Comparison of ENCODE assay signal across 29 cellular contexts in genomic region chr2:234633581-234634230, GRCh38.
DNase-seq lines count a peak whose midpoint lies in the region; ATAC-seq, FAIRE-seq and TF ChIP-seq lines count a peak whose summit lies in the region.
"Had no signal": no experiment of that assay in that cellular context is flagged by ENCODE, and none has a peak within 500 bp of the region (broad histone marks: within the 10 kb centered on the region; RNA-seq: fewer than 3 reads in every experiment).

No MANE protein-coding gene starts in this region.

- H3K27ac ChIP-seq in HepG2 (ENCODE audit: extremely low read length, insufficient read depth, low read length) (no peak overlapping the region), right lobe of liver (no peak overlapping the region), mesendoderm (ENCODE audit: low read depth, low read length) (no peak overlapping the region), tibial artery (no peak overlapping the region)
- H3K27ac ChIP-seq: sigmoid colon had no signal

- TF ChIP-seq POLR2A in HepG2 (IDR thresholded peaks at IDR 0.05; ENCODE audit: insufficient read depth in 1 of 2, low read depth in 2 of 2, low read length in 2 of 2) (no peak), right lobe of liver (IDR thresholded peaks at IDR 0.05) (no peak)

- FAIRE-seq in HepG2 (lab: Jason Lieb, UNC): no peak
- FAIRE-seq: frontal cortex, RCC 7860, TTC549 had no signal

- peaks cover 7 to 14% of the 10 kb centered on the region in 2 experiments; a peak in 2 of 5 replicates for H3K27me3 ChIP-seq in HepG2 (ENCODE audit: control insufficient read depth in 1 of 2, insufficient read depth in 2 of 2, low read length in 2 of 2)
- no peaks in the 10 kb centered on the region for H3K27me3 ChIP-seq in right lobe of liver
- H3K27me3 ChIP-seq in mesendoderm (ENCODE audit: insufficient read depth, low read length, poor library complexity): no peaks in the 10 kb centered on the region
- H3K27me3 ChIP-seq in tibial artery: peaks cover 0 to 13% of the 10 kb centered on the region in 2 donors
- H3K27me3 ChIP-seq: BE2C, sigmoid colon had no signal

- H3K79me1 ChIP-seq in mesendoderm (ENCODE audit: low read length): no peaks in the 10 kb centered on the region

- no peak for TF ChIP-seq CTCF in HepG2 (CRISPR knock-in tag; IDR thresholded peaks at IDR 0.05)
- no peak for TF ChIP-seq CTCF in right lobe of liver (IDR thresholded peaks at IDR 0.05)
- TF ChIP-seq CTCF in WTC11 (IDR thresholded peaks at IDR 0.05): no peak
- TF ChIP-seq CTCF in tibial artery (IDR thresholded peaks at IDR 0.05): no peak

- H3K9me3 Mint-ChIP-seq in WTC11: peaks cover 29% of the 10 kb centered on the region

- in situ Hi-C loops in HepG2 (cut with HindIII; ENCODE audit: extremely low pct_ligation_motif_present, low pct_unique_long_range_greater_than_20kb): no loop called here

- H3K9me3 ChIP-seq in HepG2 (ENCODE audit: low read length) (peaks cover 14% of the 10 kb centered on the region; the same call in 1 of the 2 replicates), right lobe of liver (no peaks in the 10 kb centered on the region), tibial artery (no peaks in the 10 kb centered on the region)
- H3K9me3 ChIP-seq: BE2C, sigmoid colon had no signal

- no peak overlapping the region for H2BK120ac ChIP-seq in mesendoderm (ENCODE audit: low read depth, low read length)

- CTCF ChIA-PET in HepG2 (lab: Yijun Ruan, JAX; ENCODE audit: low intra/inter-chr PET ratio, low total read pairs): no interaction called here
- CTCF ChIA-PET in WTC11 (lab: Charles Lee): interaction anchor here (1.0 to 1.5 kb wide), 2 partner anchors 17 to 88 kb away, joined by 3 read pairs; no protein-coding TSS in a partner anchor

- TF ChIP-seq RAD21 in HepG2 (CRISPR knock-in tag; IDR thresholded peaks at IDR 0.05): no peak

- H3K27ac Mint-ChIP-seq in WTC11: peak overlapping the region; percentile 33
- H3K27ac Mint-ChIP-seq: activated CD8-positive, alpha-beta T cell treated with anti-CD3 and anti-CD28 coated beads, Interleukin-2, amount 10 ng/mL, durations not matched to agents 7 days and 5 days had no signal

- no peak overlapping the region for H3K56ac ChIP-seq in mesendoderm (ENCODE audit: low read length)

- no peaks in the 10 kb centered on the region for H3K36me3 ChIP-seq in HepG2 (replicated peaks in 1 of 2; ENCODE audit: control insufficient read depth in 1 of 2, insufficient read depth in 2 of 2, low read length in 2 of 2)
- no peaks in the 10 kb centered on the region for H3K36me3 ChIP-seq in right lobe of liver
- no peaks in the 10 kb centered on the region for H3K36me3 ChIP-seq in mesendoderm (ENCODE audit: control insufficient read depth, insufficient read depth, low read length)
- H3K36me3 ChIP-seq in tibial artery: no peaks in the 10 kb centered on the region
- H3K36me3 ChIP-seq: BE2C, sigmoid colon had no signal

- H3K4me2 ChIP-seq in HepG2 (ENCODE audit: low read depth, low read length) (peak overlapping the region; percentile 19; the same call in 1 of the 2 replicates), mesendoderm (ENCODE audit: low read length) (no peak overlapping the region)

- no peak overlapping the region for H3K4me3 Mint-ChIP-seq in WTC11
- H3K4me3 Mint-ChIP-seq: activated CD8-positive, alpha-beta T cell treated with anti-CD3 and anti-CD28 coated beads, Interleukin-2, amount 10 ng/mL, durations not matched to agents 7 days and 5 days had no signal

- H3K79me2 ChIP-seq in HepG2 (ENCODE audit: insufficient read depth, low read length) (no peaks in the 10 kb centered on the region), mesendoderm (ENCODE audit: control insufficient read depth, insufficient read depth, low read length) (no peaks in the 10 kb centered on the region)

- DNase-seq in HepG2 (ENCODE audit: low spot score) (no peak), right lobe of liver (no peak), WTC11 (ENCODE audit: low spot score) (no peak), mesendoderm (no peak), tibial artery (no peak), NCI-H128 (lab: John Stamatoyannopoulos, UW; ENCODE audit: unreplicated experiment) (no peak), DMS 273 treated with DMSO at 0.1 percent for 48 hours (lab: John Stamatoyannopoulos, UW) (no peak)
- DNase-seq: activated CD4-positive, alpha-beta T cell treated with anti-CD3 and anti-CD28 coated beads for 1 hour; activated CD8-positive, alpha-beta T cell treated with anti-CD3 and anti-CD28 coated beads, Interleukin-2, amount 10 ng/mL, durations not matched to agents 7 days and 5 days; activated effector memory CD4-positive, alpha-beta T cell treated with Interleukin-2 at 50 U/mL for 16 hours; activated T-cell treated with anti-CD3 and anti-CD28 coated beads for 4 hours; BE2C; DMS79; effector CD4-positive, alpha-beta T cell; GF-D8; hippocampal formation; islet precursor cell; left ventricle myocardium superior; NCI-H1436; NCI-H2171; NCI-H510A treated with DMSO at 0.1 percent for 48 hours; posterior cingulate gyrus; sigmoid colon; stimulated activated CD8-positive, alpha-beta memory T cell treated with anti-CD3 and anti-CD28 coated beads, Interleukin-4, amount 100 ng/mL, for 48 hours; T-helper 1 cell had no signal

- ATAC-seq in HepG2 (no peak), right lobe of liver (no peak), WTC11 (no peak), GM21390 (IDR thresholded peaks at IDR 0.05; ENCODE audit: unreplicated experiment) (no peak)
- ATAC-seq: activated CD8-positive, alpha-beta T cell treated with anti-CD3 and anti-CD28 coated beads, Interleukin-2, amount 10 ng/mL, durations not matched to agents 7 days and 5 days; left ventricle myocardium superior had no signal

- intact Hi-C loops in HepG2 (cut with micrococcal nuclease; ENCODE audit: unreplicated experiment) (no loop called here), right lobe of liver (cut with DNase I) (no loop called here), tibial artery (cut with DNase I; ENCODE audit: low total_unique reads) (no loop called here)

- peak overlapping the region; percentile 36 for H3K18ac ChIP-seq in mesendoderm (ENCODE audit: low read length)

- no peak overlapping the region for H4K8ac ChIP-seq in mesendoderm (ENCODE audit: low read depth, low read length)

- peaks cover 26% of the 10 kb centered on the region for H3K36me3 Mint-ChIP-seq in WTC11

- no peak for TF ChIP-seq EP300 in HepG2 (IDR thresholded peaks at IDR 0.05; ENCODE audit: low read depth in 2 of 2, low read length in 2 of 2)
- no peak for TF ChIP-seq EP300 in HepG2 (CRISPR knock-in tag; IDR thresholded peaks at IDR 0.05; ENCODE audit: borderline replicate concordance)

- H2BK5ac ChIP-seq in mesendoderm (ENCODE audit: low read length): no peak overlapping the region

- peak overlapping the region; percentile 39 for H2BK15ac ChIP-seq in mesendoderm (replicated peaks; ENCODE audit: low read depth)

- H2AK5ac ChIP-seq in mesendoderm (ENCODE audit: low read length): no peak overlapping the region

- H2AFZ ChIP-seq in HepG2 (ENCODE audit: low read length): no peak overlapping the region

- H3K4me3 ChIP-seq in HepG2 (replicated peaks in 1 of 3; ENCODE audit: insufficient read depth in 1 of 3, low read depth in 2 of 3, low read length in 3 of 3): 0 out of 6 replicates have a peak overlapping the region, but pooled peaks of 1 of the 3 experiments have one; percentile 1
- H3K4me3 ChIP-seq in right lobe of liver: no peak overlapping the region
- no peak overlapping the region for H3K4me3 ChIP-seq in mesendoderm (ENCODE audit: low read length)
- no peak overlapping the region for H3K4me3 ChIP-seq in tibial artery
- H3K4me3 ChIP-seq: sigmoid colon had no signal

- POLR2A ChIA-PET in HepG2 (lab: Yijun Ruan, JAX): no interaction called here
- POLR2A ChIA-PET in WTC11 (lab: Charles Lee): interaction anchor here (0.6 kb wide), 1 partner anchor 55 kb away, joined by 4 read pairs; no protein-coding TSS in a partner anchor

- H3K4me1 ChIP-seq in HepG2 (ENCODE audit: insufficient read depth, low read length) (peaks cover 36% of the 10 kb centered on the region), right lobe of liver (no peaks in the 10 kb centered on the region), mesendoderm (ENCODE audit: control insufficient read depth, low read depth, low read length) (peaks cover 6% of the 10 kb centered on the region), tibial artery (no peaks in the 10 kb centered on the region)
- H3K4me1 ChIP-seq: BE2C had no signal

- BruUV-seq in HepG2 (replicated peaks; lab: Mats Ljungman, UMichigan): no TSS peak

- no peaks in the 10 kb centered on the region; the same call in 1 of the 2 replicates for H3K27me3 Mint-ChIP-seq in WTC11 (ENCODE audit: low read depth)

- H4K5ac ChIP-seq in mesendoderm (ENCODE audit: low read length): no peak overlapping the region

- H4K20me1 ChIP-seq in HepG2 (ENCODE audit: insufficient read depth, low read length): no peaks in the 10 kb centered on the region

- H3K4me1 Mint-ChIP-seq in WTC11: peaks cover 63% of the 10 kb centered on the region

- H3K23ac ChIP-seq in mesendoderm (ENCODE audit: low read length): no peak overlapping the region

- WGBS in HepG2 (ENCODE audit: low lambda C conversion rate): 67% methylated on average over 9 of the region's 9 CpGs
- 76% methylated on average over 9 of the region's 9 CpGs for WGBS in right lobe of liver (ENCODE audit: insufficient coverage, low coverage, low lambda C conversion rate, missing lambda C conversion rate)
- no CpG with 5 or more reads among the region's 9 CpGs for WGBS in mesendoderm (ENCODE audit: extremely low coverage, insufficient coverage, low lambda C conversion rate)

- no peak overlapping the region for H3K4ac ChIP-seq in mesendoderm (ENCODE audit: low read depth, low read length)

- H3K9ac ChIP-seq in HepG2 (ENCODE audit: insufficient read depth, low read depth, low read length): no peak overlapping the region
- no peak overlapping the region for H3K9ac ChIP-seq in mesendoderm (ENCODE audit: low read length)

TF ChIP-seq in HepG2, 621 proteins besides CTCF, POLR2A, EP300 and RAD21:
- TF ChIP-seq ZNF441 (CRISPR knock-in tag; IDR thresholded peaks at IDR 0.05; ENCODE audit: borderline replicate concordance): 0 out of 2 replicates have a peak, but pooled peaks have one; percentile 7
- no peak for TF ChIP-seq HOXA9 (CRISPR knock-in tag; IDR thresholded peaks at IDR 0.05; ENCODE audit: borderline replicate concordance)
TF ChIP-seq in HepG2: peak in this region for 1.

TF ChIP-seq in WTC11, 78 proteins besides CTCF, POLR2A, EP300 and RAD21 (continues in another document):
- TF ChIP-seq FOXK1 (CRISPR knock-in tag; IDR thresholded peaks at IDR 0.05) (no peak), IRF1 (CRISPR knock-in tag; IDR thresholded peaks at IDR 0.05) (no peak), ZNF138 (CRISPR knock-in tag; conservative IDR thresholded peaks at IDR 0.05) (no peak), TEAD4 (CRISPR knock-in tag; IDR thresholded peaks at IDR 0.05) (no peak)
